34 cellular contexts compared by ENCODE assay signal in the genomic region with DNA sequence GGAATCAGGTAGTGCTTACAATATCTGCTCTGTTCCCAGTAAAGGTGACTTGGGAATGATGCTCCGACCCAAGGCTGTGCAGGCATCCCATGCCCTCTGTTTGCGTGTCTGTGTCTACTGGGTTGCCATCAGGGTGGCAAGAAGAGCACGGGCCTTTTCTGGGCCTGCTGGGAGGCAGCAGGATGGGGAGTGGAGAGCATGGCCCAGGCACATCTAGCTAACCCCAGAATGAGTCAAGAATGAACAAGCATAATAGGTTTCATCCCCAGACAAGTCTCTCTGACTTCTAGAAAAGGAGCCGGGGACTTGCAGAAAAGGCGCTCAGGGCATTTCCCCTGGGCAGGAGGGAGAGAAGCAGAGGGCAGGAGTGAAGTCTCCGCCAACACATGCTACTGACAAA.
"Had no signal": no experiment of that assay in that cellular context is flagged by ENCODE, and none has a peak within 500 bp of the region (broad histone marks: within the 10 kb centered on the region; RNA-seq: fewer than 3 reads in every experiment).

No MANE protein-coding gene starts in this region.

- H3K4me3 ChIP-seq: ascending aorta, cardiac muscle cell had no signal

- H3K9me3 ChIP-seq: ascending aorta had no signal

- H3K36me3 ChIP-seq: ascending aorta, cardiac muscle cell had no signal

- ATAC-seq: activated CD8-positive, alpha-beta T cell treated with anti-CD3 and anti-CD28 coated beads for 36 hours; activated naive CD8-positive, alpha-beta T cell treated with anti-CD3 and anti-CD28 coated beads, Interleukin-2, amount 50 U/mL, for 24 hours had no signal

- H3K4me3 Mint-ChIP-seq: activated B cell treated with CpG ODN at 0.5 μM for 24 hours; activated CD4-positive, alpha-beta memory T cell treated with anti-CD3 and anti-CD28 coated beads for 36 hours; activated CD4-positive, alpha-beta T cell treated with anti-CD3 and anti-CD28 coated beads, Interleukin-2, amount 10 ng/mL, durations not matched to agents 24 days and 14 days; activated CD8-positive, alpha-beta T cell treated with anti-CD3 and anti-CD28 coated beads for 36 hours; activated naive CD4-positive, alpha-beta T cell treated with anti-CD3 and anti-CD28 coated beads, Interleukin-2, amount 10 ng/mL, durations not matched to agents 7 days and 5 days; activated naive CD4-positive, alpha-beta T cell treated with anti-CD3 and anti-CD28 coated beads, Interleukin-2, amount 50 U/mL, for 24 hours; activated naive CD8-positive, alpha-beta T cell; activated naive CD8-positive, alpha-beta T cell treated with anti-CD3 and anti-CD28 coated beads, Interleukin-2, amount 10 ng/mL, durations not matched to agents 7 days and 5 days; activated naive CD8-positive, alpha-beta T cell treated with anti-CD3 and anti-CD28 coated beads, Interleukin-2, amount 50 U/mL, for 24 hours; activated T-cell treated with anti-CD3 and anti-CD28 coated beads, Interleukin-2, amount 50 U/mL, for 24 hours; brain; central memory CD8-positive, alpha-beta T cell; T-helper 1 cell treated with Interleukin-12 subunit alpha and Interleukin-12 subunit beta and Interleukin-4 antibody, amounts not matched to agents 30 μg/mL and 1 μg/mL, for 36 hours; T-helper 2 cell treated with Interferon-gamma antibody and Interleukin-4, amounts not matched to agents 5 μg/mL and 100 μg/mL, for 36 hours had no signal

- H3K27ac ChIP-seq: ascending aorta, cardiac muscle cell, VCaP had no signal

- H3K27me3 Mint-ChIP-seq: activated B cell treated with CpG ODN at 0.5 μM for 24 hours; activated CD4-positive, alpha-beta memory T cell treated with anti-CD3 and anti-CD28 coated beads for 36 hours; activated CD4-positive, alpha-beta T cell treated with anti-CD3 and anti-CD28 coated beads, Interleukin-2, amount 10 ng/mL, durations not matched to agents 24 days and 14 days; activated CD8-positive, alpha-beta T cell treated with anti-CD3 and anti-CD28 coated beads for 36 hours; activated naive CD4-positive, alpha-beta T cell treated with anti-CD3 and anti-CD28 coated beads, Interleukin-2, amount 10 ng/mL, durations not matched to agents 7 days and 5 days; activated naive CD4-positive, alpha-beta T cell treated with anti-CD3 and anti-CD28 coated beads, Interleukin-2, amount 50 U/mL, for 24 hours; activated naive CD8-positive, alpha-beta T cell; activated naive CD8-positive, alpha-beta T cell treated with anti-CD3 and anti-CD28 coated beads, Interleukin-2, amount 10 ng/mL, durations not matched to agents 7 days and 5 days; activated naive CD8-positive, alpha-beta T cell treated with anti-CD3 and anti-CD28 coated beads, Interleukin-2, amount 50 U/mL, for 24 hours; activated T-cell treated with anti-CD3 and anti-CD28 coated beads, Interleukin-2, amount 50 U/mL, for 24 hours; central memory CD8-positive, alpha-beta T cell had no signal

- H3K27ac Mint-ChIP-seq: activated B cell treated with CpG ODN at 0.5 μM for 24 hours; activated CD4-positive, alpha-beta memory T cell treated with anti-CD3 and anti-CD28 coated beads for 36 hours; activated CD4-positive, alpha-beta T cell treated with anti-CD3 and anti-CD28 coated beads, Interleukin-2, amount 10 ng/mL, durations not matched to agents 24 days and 14 days; activated CD8-positive, alpha-beta T cell treated with anti-CD3 and anti-CD28 coated beads for 36 hours; activated naive CD4-positive, alpha-beta T cell treated with anti-CD3 and anti-CD28 coated beads, Interleukin-2, amount 10 ng/mL, durations not matched to agents 7 days and 5 days; activated naive CD4-positive, alpha-beta T cell treated with anti-CD3 and anti-CD28 coated beads, Interleukin-2, amount 50 U/mL, for 24 hours; activated naive CD8-positive, alpha-beta T cell; activated naive CD8-positive, alpha-beta T cell treated with anti-CD3 and anti-CD28 coated beads, Interleukin-2, amount 10 ng/mL, durations not matched to agents 7 days and 5 days; activated naive CD8-positive, alpha-beta T cell treated with anti-CD3 and anti-CD28 coated beads, Interleukin-2, amount 50 U/mL, for 24 hours; activated T-cell treated with anti-CD3 and anti-CD28 coated beads, Interleukin-2, amount 50 U/mL, for 24 hours; activated T-helper 2 cell treated with anti-CD3 and anti-CD28 coated beads, Interferon-gamma antibody, Interleukin-2, Interleukin-4, amounts not matched to agents 10 μg/mL and 5 μg/mL and 100 μg/mL, durations not matched to agents 14 hours and 24 hours and 36 hours; brain; T-helper 1 cell treated with Interleukin-12 subunit alpha and Interleukin-12 subunit beta and Interleukin-4 antibody, amounts not matched to agents 30 μg/mL and 1 μg/mL, for 36 hours; T-helper 2 cell treated with Interferon-gamma antibody and Interleukin-4, amounts not matched to agents 5 μg/mL and 100 μg/mL, for 36 hours had no signal

- H3K9me3 Mint-ChIP-seq: activated B cell treated with CpG ODN at 0.5 μM for 24 hours; activated CD4-positive, alpha-beta memory T cell treated with anti-CD3 and anti-CD28 coated beads for 36 hours; activated CD4-positive, alpha-beta T cell treated with anti-CD3 and anti-CD28 coated beads, Interleukin-2, amount 10 ng/mL, durations not matched to agents 24 days and 14 days; activated CD8-positive, alpha-beta T cell treated with anti-CD3 and anti-CD28 coated beads for 36 hours; activated naive CD4-positive, alpha-beta T cell treated with anti-CD3 and anti-CD28 coated beads, Interleukin-2, amount 50 U/mL, for 24 hours; activated naive CD8-positive, alpha-beta T cell treated with anti-CD3 and anti-CD28 coated beads, Interleukin-2, amount 10 ng/mL, durations not matched to agents 7 days and 5 days; activated naive CD8-positive, alpha-beta T cell treated with anti-CD3 and anti-CD28 coated beads, Interleukin-2, amount 50 U/mL, for 24 hours; activated T-cell treated with anti-CD3 and anti-CD28 coated beads, Interleukin-2, amount 50 U/mL, for 24 hours; activated T-helper 2 cell treated with anti-CD3 and anti-CD28 coated beads, Interferon-gamma antibody, Interleukin-2, Interleukin-4, amounts not matched to agents 10 μg/mL and 5 μg/mL and 100 μg/mL, durations not matched to agents 14 hours and 24 hours and 36 hours; T-helper 1 cell treated with Interleukin-12 subunit alpha and Interleukin-12 subunit beta and Interleukin-4 antibody, amounts not matched to agents 30 μg/mL and 1 μg/mL, for 36 hours; T-helper 2 cell treated with Interferon-gamma antibody and Interleukin-4, amounts not matched to agents 5 μg/mL and 100 μg/mL, for 36 hours had no signal

- DNase-seq: activated B cell treated with CpG ODN at 0.5 μM for 24 hours; activated CD4-positive, alpha-beta memory T cell treated with anti-CD3 and anti-CD28 coated beads for 36 hours; activated CD4-positive, alpha-beta T cell treated with anti-CD3 and anti-CD28 coated beads for 4 hours; activated CD4-positive, alpha-beta T cell treated with anti-CD3 and anti-CD28 coated beads, Interleukin-2, amount 10 ng/mL, durations not matched to agents 24 days and 14 days; activated CD4-positive, alpha-beta T cell treated with anti-CD3 and anti-CD28 coated beads, Interleukin-2, amount 50 U/mL, for 1 hour; activated CD4-positive, alpha-beta T cell treated with anti-CD3 and anti-CD28 coated beads, Interleukin-2, amount 50 U/mL, for 4 hours; activated CD4-positive, CD25-positive, alpha-beta regulatory T cell treated with anti-CD3 and anti-CD28 coated beads, Interleukin-2, amount 50 U/mL, for 72 hours; activated CD8-positive, alpha-beta memory T cell treated with anti-CD3 and anti-CD28 coated beads, Interleukin-2, amount 50 U/mL, for 4 hours; activated CD8-positive, alpha-beta T cell treated with anti-CD3 and anti-CD28 coated beads for 36 hours; activated effector memory CD4-positive, alpha-beta T cell treated with Interleukin-2 at 50 U/mL for 16 hours; activated gamma-delta T cell; activated naive CD4-positive, alpha-beta T cell treated with anti-CD3 and anti-CD28 coated beads, Interleukin-2, amount 10 ng/mL, durations not matched to agents 7 days and 5 days; activated naive CD4-positive, alpha-beta T cell treated with Interleukin-2 at 50 U/mL for 16 hours; activated naive CD8-positive, alpha-beta T cell treated with anti-CD3 and anti-CD28 coated beads, Interleukin-2, amount 10 ng/mL, durations not matched to agents 7 days and 5 days; activated naive CD8-positive, alpha-beta T cell treated with anti-CD3 and anti-CD28 coated beads, Interleukin-2, amount 50 U/mL, for 24 hours; activated T-cell treated with anti-CD3 and anti-CD28 coated beads, Interleukin-2, amount 50 U/mL, for 24 hours; activated T-cell treated with anti-CD3 and anti-CD28 coated beads, Interleukin-2, amount 50 U/mL, for 48 hours; amygdala; anterior cingulate cortex; caudate nucleus; cerebellar nuclear complex; T-helper 1 cell; T-helper 2 cell; T-helper 9 cell had no signal

- H3K27me3 ChIP-seq: ascending aorta, cardiac muscle cell had no signal

- H3K4me1 Mint-ChIP-seq: activated B cell treated with CpG ODN at 0.5 μM for 24 hours; activated CD4-positive, alpha-beta T cell treated with anti-CD3 and anti-CD28 coated beads, Interleukin-2, amount 10 ng/mL, durations not matched to agents 24 days and 14 days; activated naive CD4-positive, alpha-beta T cell treated with anti-CD3 and anti-CD28 coated beads, Interleukin-2, amount 10 ng/mL, durations not matched to agents 7 days and 5 days; activated naive CD4-positive, alpha-beta T cell treated with anti-CD3 and anti-CD28 coated beads, Interleukin-2, amount 50 U/mL, for 24 hours; activated naive CD8-positive, alpha-beta T cell treated with anti-CD3 and anti-CD28 coated beads, Interleukin-2, amount 10 ng/mL, durations not matched to agents 7 days and 5 days; activated naive CD8-positive, alpha-beta T cell treated with anti-CD3 and anti-CD28 coated beads, Interleukin-2, amount 50 U/mL, for 24 hours; central memory CD8-positive, alpha-beta T cell had no signal

- H3K4me1 ChIP-seq: ascending aorta had no signal

- H3K36me3 Mint-ChIP-seq: activated CD4-positive, alpha-beta memory T cell treated with anti-CD3 and anti-CD28 coated beads for 36 hours; activated naive CD4-positive, alpha-beta T cell treated with anti-CD3 and anti-CD28 coated beads, Interleukin-2, amount 10 ng/mL, durations not matched to agents 7 days and 5 days; activated naive CD4-positive, alpha-beta T cell treated with anti-CD3 and anti-CD28 coated beads, Interleukin-2, amount 50 U/mL, for 24 hours; activated naive CD8-positive, alpha-beta T cell; activated naive CD8-positive, alpha-beta T cell treated with anti-CD3 and anti-CD28 coated beads, Interleukin-2, amount 10 ng/mL, durations not matched to agents 7 days and 5 days; brain had no signal
